ENCODE assay signal across 8 cellular contexts in the genomic region with DNA sequence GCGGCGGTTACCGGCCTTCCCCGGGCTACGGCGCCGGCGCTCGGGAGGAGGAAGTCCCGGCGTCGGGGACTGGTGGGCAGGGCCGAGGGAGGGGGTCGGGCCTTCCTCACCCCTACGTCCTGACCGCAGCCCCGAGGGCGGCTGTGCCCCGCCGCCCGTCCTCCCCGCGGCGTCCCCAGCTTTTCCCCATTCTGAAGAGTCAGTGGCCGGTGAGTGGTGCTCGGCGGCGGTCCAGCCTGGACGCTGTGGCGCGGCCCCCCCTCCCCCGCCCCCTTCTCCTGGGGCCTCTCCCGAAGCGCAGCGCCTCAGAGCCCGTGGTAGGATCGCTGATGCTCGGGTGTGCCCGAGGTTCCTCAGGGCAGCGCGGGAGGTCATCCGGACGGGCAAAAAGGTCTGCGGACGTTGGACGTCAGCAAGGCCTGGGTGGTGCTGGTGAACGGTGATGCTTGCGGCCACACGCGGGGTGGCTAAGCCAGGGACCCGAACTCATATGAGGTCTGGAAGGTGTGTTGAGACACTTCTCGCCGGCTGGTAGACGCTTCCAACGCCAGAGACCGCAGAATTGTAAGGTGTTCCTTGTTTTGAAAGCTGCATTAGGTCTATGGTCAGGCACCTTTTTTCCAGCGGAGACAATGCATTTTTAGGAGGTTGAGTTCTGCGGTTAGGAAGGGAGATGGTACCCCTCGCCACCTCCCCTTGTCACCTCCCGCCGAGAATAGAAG. TPM values are rescaled to one million over a fixed set of nuclear protein-coding genes. Genes with fewer than 3 reads are reported as not detected.
DNase-seq lines count a peak whose midpoint lies in the region; ATAC-seq and TF ChIP-seq lines count a peak whose summit lies in the region.

No MANE protein-coding gene starts in this region.

- H3K4me1 Mint-ChIP-seq in CD14-positive monocyte = peaks cover 26% of the 10 kb centered on the region
- H3K4me1 Mint-ChIP-seq in activated naive CD8-positive, alpha-beta T cell treated with anti-CD3 and anti-CD28 coated beads, Interleukin-2, amount 10 ng/mL, durations not matched to agents 7 days and 5 days = peaks cover 25% of the 10 kb centered on the region

- no peaks in the 10 kb centered on the region for H3K9me3 ChIP-seq in Peyer's patch
- no peaks in the 10 kb centered on the region for H3K9me3 ChIP-seq in aorta (ENCODE audit: control insufficient read depth, low read length)

- H3K9me3 Mint-ChIP-seq in CD14-positive monocyte = peaks cover 0 to 9% (median 5%) of the 10 kb centered on the region in 7 donors
- H3K9me3 Mint-ChIP-seq in activated naive CD8-positive, alpha-beta T cell treated with anti-CD3 and anti-CD28 coated beads, Interleukin-2, amount 10 ng/mL, durations not matched to agents 7 days and 5 days = no peaks in the 10 kb centered on the region

- POLR2A ChIA-PET in activated naive CD8-positive, alpha-beta T cell treated with anti-CD3 and anti-CD28 coated beads, Interleukin-2, amount 10 ng/mL, durations not matched to agents 7 days and 5 days (lab: Charles Lee) = interaction anchor here (0.6 to 1.1 kb wide), 2 partner anchors 12 to 623 kb away, joined by 3 to 4 read pairs; no protein-coding TSS in a partner anchor

- H3K27ac ChIP-seq in Peyer's patch (peak overlapping the region; percentile 86 to 98 (median 92)), aorta (ENCODE audit: low read depth in 1 of 2, low read length in 2 of 2) (peak overlapping the region in 1 of 2 donors; percentile 52)

- H3K27ac Mint-ChIP-seq in CD14-positive monocyte = peak overlapping the region; percentile 78 to 91 (median 87)
- peak overlapping the region; percentile 78 for H3K27ac Mint-ChIP-seq in activated naive CD8-positive, alpha-beta T cell treated with anti-CD3 and anti-CD28 coated beads, Interleukin-2, amount 10 ng/mL, durations not matched to agents 7 days and 5 days

- TF ChIP-seq POLR2A in Peyer's patch (IDR thresholded peaks at IDR 0.05) = no peak

- H3K27me3 ChIP-seq in Peyer's patch (no peaks in the 10 kb centered on the region), aorta (ENCODE audit: control insufficient read depth in 1 of 2, insufficient read depth in 2 of 2, low read length in 1 of 2) (no peaks in the 10 kb centered on the region)

- peak; percentile 34 for ATAC-seq in GM19043 (IDR thresholded peaks at IDR 0.05; ENCODE audit: low read depth, unreplicated experiment)
- ATAC-seq in HG03280 (IDR thresholded peaks at IDR 0.05; ENCODE audit: unreplicated experiment) = peak; percentile 45
- peak; percentile 55 for ATAC-seq in activated naive CD8-positive, alpha-beta T cell treated with anti-CD3 and anti-CD28 coated beads, Interleukin-2, amount 10 ng/mL, durations not matched to agents 7 days and 5 days (ENCODE audit: low read depth)
- ATAC-seq in aorta (ENCODE audit: low FRiP score) = peak; percentile 47

- WGBS in aorta, 2 donors = 11 to 19% methylated on average over 45 to 61 of the region's 61 CpGs

- DNase-seq in CD14-positive monocyte (ENCODE audit: low spot score) (peak; percentile 65), Peyer's patch (peak; percentile 43 to 79 (median 69)), cardiac septum (ENCODE audit: low spot score) (peak; percentile 78), posterior cingulate gyrus (peak in 8 of 10 donors; percentile 16 to 90 (median 38)), aorta (peak; percentile 62 to 88)
- peak; percentile 81 for DNase-seq in activated naive CD8-positive, alpha-beta T cell treated with anti-CD3 and anti-CD28 coated beads, Interleukin-2, amount 10 ng/mL, durations not matched to agents 7 days and 5 days

- peak overlapping the region; percentile 90 to 93 for H3K4me3 Mint-ChIP-seq in CD14-positive monocyte
- peak overlapping the region; percentile 88 for H3K4me3 Mint-ChIP-seq in activated naive CD8-positive, alpha-beta T cell treated with anti-CD3 and anti-CD28 coated beads, Interleukin-2, amount 10 ng/mL, durations not matched to agents 7 days and 5 days

- peaks cover 0 to 28% (median 5%) of the 10 kb centered on the region in 4 donors for H3K4me1 ChIP-seq in Peyer's patch
- H3K4me1 ChIP-seq in aorta (ENCODE audit: control insufficient read depth in 1 of 2, insufficient read depth in 2 of 2, low read length in 2 of 2) = no peaks in the 10 kb centered on the region

- intact Hi-C loops in CD14-positive monocyte (cut with micrococcal nuclease) (loop anchor here in 1 of 2 donors (5.0 kb wide), 1 partner anchor 113 kb away; no protein-coding TSS in a partner anchor), cardiac septum (cut with DNase I) (no loop called here), posterior cingulate gyrus (cut with DNase I) (loop anchor here (2.0 kb wide), 1 partner anchor 49 kb away; the partner anchor contains the start of gene TMEM201), aorta (cut with DNase I) (no loop called here)

- TF ChIP-seq CTCF in CD14-positive monocyte (IDR thresholded peaks at IDR 0.05) = no peak
- TF ChIP-seq CTCF in Peyer's patch (IDR thresholded peaks at IDR 0.05) = no peak

- peaks cover 3 to 5% of the 10 kb centered on the region in 2 donors for H3K36me3 Mint-ChIP-seq in CD14-positive monocyte
- H3K36me3 Mint-ChIP-seq in activated naive CD8-positive, alpha-beta T cell treated with anti-CD3 and anti-CD28 coated beads, Interleukin-2, amount 10 ng/mL, durations not matched to agents 7 days and 5 days = peaks cover 2% of the 10 kb centered on the region

- no peaks in the 10 kb centered on the region for H3K36me3 ChIP-seq in Peyer's patch
- H3K36me3 ChIP-seq in aorta (ENCODE audit: control insufficient read depth in 1 of 2, insufficient read depth in 2 of 2, low read length in 1 of 2) = no peaks in the 10 kb centered on the region

- H3K27me3 Mint-ChIP-seq in CD14-positive monocyte (ENCODE audit: low read depth in 3 of 3) = peaks cover 0 to 5% (median 0%) of the 10 kb centered on the region in 3 donors
- no peaks in the 10 kb centered on the region for H3K27me3 Mint-ChIP-seq in activated naive CD8-positive, alpha-beta T cell treated with anti-CD3 and anti-CD28 coated beads, Interleukin-2, amount 10 ng/mL, durations not matched to agents 7 days and 5 days

- H3K4me3 ChIP-seq in Peyer's patch (peak overlapping the region; percentile 71 to 95 (median 90)), aorta (ENCODE audit: low read length in 2 of 2) (peak overlapping the region; percentile 46 to 72)

RNA-seq across cellular contexts. Expression of gene SLC25A33, which starts 0.7 kb away (rescaled TPM):
- polyA plus RNA-seq in CD14-positive monocyte (1 to 10 TPM; 4.4 to 6.4 TPM), aorta (1 to 10 TPM; 1.5 to 2.1 TPM)
- total RNA-seq in Peyer's patch (1 to 10 TPM; 2.5 to 5.5 (median 2.9) TPM), cardiac septum (4.0 TPM), aorta (1 to 10 TPM; 2.2 to 3.0 TPM)
- 1 to 10 TPM; 3.3 to 3.9 TPM for total RNA-seq in activated naive CD8-positive, alpha-beta T cell treated with anti-CD3 and anti-CD28 coated beads, Interleukin-2, amount 10 ng/mL, durations not matched to agents 7 days and 5 days

RNA-seq across cellular contexts. Expression of gene TMEM201, which starts 48.7 kb away (rescaled TPM):
- polyA plus RNA-seq in CD14-positive monocyte (under 1 TPM; 0.37 TPM), aorta (1 to 10 TPM; 1.1 to 3.5 TPM)
- total RNA-seq in Peyer's patch (1 to 10 TPM; 3.3 to 9.9 (median 8.7) TPM), cardiac septum (19.0 TPM), aorta (1 to 10 TPM; 5.1 to 9.4 TPM)
- total RNA-seq in activated naive CD8-positive, alpha-beta T cell treated with anti-CD3 and anti-CD28 coated beads, Interleukin-2, amount 10 ng/mL, durations not matched to agents 7 days and 5 days = 10 to 100 TPM; 16.1 TPM
